Comparison of ENCODE assay signal across 1 cellular context in the genomic region with DNA sequence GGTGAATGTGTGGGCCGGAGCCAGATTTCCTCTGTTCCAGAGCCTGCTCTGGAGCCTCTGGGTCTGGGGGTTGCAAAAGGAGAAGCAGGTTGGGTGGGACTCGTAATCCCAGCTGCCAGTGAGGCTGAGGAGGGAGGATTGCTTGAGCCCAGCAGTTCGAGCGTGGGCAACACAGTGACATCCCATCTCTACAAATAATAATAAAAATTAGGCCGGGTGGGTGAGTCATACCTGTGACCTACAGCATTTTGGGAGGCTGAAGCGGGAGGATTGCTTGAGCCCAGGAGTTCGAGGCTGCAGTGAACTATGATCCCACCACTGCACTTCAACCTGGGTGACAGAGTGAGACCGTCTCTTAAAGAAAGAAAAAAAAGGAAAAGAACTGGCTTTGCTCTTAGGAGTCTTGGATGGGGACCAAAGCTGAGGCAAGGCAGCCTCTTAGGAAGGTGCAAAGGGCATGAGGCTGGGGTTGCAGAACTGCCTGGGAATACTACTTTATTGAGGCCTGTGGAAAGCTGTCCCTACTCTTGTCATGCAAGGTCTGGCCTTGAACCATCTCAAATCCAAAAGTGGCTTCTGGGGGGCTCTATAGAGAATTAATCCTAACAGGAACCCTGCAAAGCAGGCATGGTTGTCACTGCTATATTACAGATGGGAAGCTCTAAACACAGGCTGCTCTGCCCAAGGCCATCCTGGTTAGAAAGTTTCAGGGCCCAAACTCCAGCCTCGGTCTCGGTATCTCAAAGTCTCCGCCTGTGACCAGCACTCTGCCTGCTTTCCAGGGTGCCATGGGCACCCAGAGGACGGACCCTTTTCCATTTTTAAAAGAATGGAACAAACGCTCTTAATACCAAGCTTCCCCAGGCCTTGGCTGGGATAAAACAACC.
TF ChIP-seq lines count a peak whose summit lies in the region.

No MANE protein-coding gene starts in this region.

TF ChIP-seq in H1, 55 proteins besides CTCF, POLR2A, EP300 and RAD21:
- no peak for TF ChIP-seq SAP30 (IDR thresholded peaks at IDR 0.05; ENCODE audit: insufficient read depth, insufficient replicate concordance, low read length)
- no peak for TF ChIP-seq CEBPB (IDR thresholded peaks at IDR 0.05; ENCODE audit: low read depth, low read length)
- no peak for TF ChIP-seq NRF1 (IDR thresholded peaks at IDR 0.05; ENCODE audit: low read depth, low read length)
- TF ChIP-seq SP2 (IDR thresholded peaks at IDR 0.05; ENCODE audit: low read length), result no peak
- TF ChIP-seq CTBP2 (IDR thresholded peaks at IDR 0.05; ENCODE audit: borderline replicate concordance, insufficient read depth, insufficient read length, low read length), result no peak
- TF ChIP-seq TCF12 (IDR thresholded peaks at IDR 0.05; ENCODE audit: low read depth, low read length), result no peak
- TF ChIP-seq SP1 (IDR thresholded peaks at IDR 0.05; ENCODE audit: low read depth, low read length), result no peak
- TF ChIP-seq, protein P1, sequence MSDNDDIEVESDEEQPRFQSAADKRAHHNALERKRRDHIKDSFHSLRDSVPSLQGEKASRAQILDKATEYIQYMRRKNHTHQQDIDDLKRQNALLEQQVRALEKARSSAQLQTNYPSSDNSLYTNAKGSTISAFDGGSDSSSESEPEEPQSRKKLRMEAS (IDR thresholded peaks at IDR 0.05), result no peak
- TF ChIP-seq KDM1A (IDR thresholded peaks at IDR 0.05; ENCODE audit: borderline replicate concordance, low read length), result no peak
- TF ChIP-seq CHD1 (IDR thresholded peaks at IDR 0.05; ENCODE audit: low read depth, low read length), result no peak
- TF ChIP-seq TAF1 (IDR thresholded peaks at IDR 0.05; ENCODE audit: low read depth, low read length), result no peak
- TF ChIP-seq RNF2 (IDR thresholded peaks at IDR 0.05; ENCODE audit: borderline replicate concordance, low read depth, low read length, missing control alignments, poor library complexity, severe bottlenecking), result no peak
- TF ChIP-seq BACH1 (IDR thresholded peaks at IDR 0.05; ENCODE audit: low read length), result no peak
- TF ChIP-seq HDAC2 (IDR thresholded peaks at IDR 0.05; ENCODE audit: borderline replicate concordance in 1 of 2, low read depth in 2 of 2, low read length in 2 of 2), result no peak
- TF ChIP-seq MAFK (IDR thresholded peaks at IDR 0.05; ENCODE audit: low read depth, low read length), result no peak
- no peak for TF ChIP-seq NANOG (IDR thresholded peaks at IDR 0.05; ENCODE audit: insufficient read depth, low read depth, low read length, poor library complexity, severe bottlenecking)
- TF ChIP-seq KDM5A (IDR thresholded peaks at IDR 0.05; ENCODE audit: low read length), result no peak
- TF ChIP-seq SP4 (IDR thresholded peaks at IDR 0.05; ENCODE audit: low read length), result no peak
- no peak for TF ChIP-seq SIN3A (conservative IDR thresholded peaks at IDR 0.05 in 1 of 2, IDR thresholded peaks at IDR 0.05 in 1 of 2; ENCODE audit: low read depth in 1 of 2, low read length in 2 of 2)
